9 cellular contexts compared by ENCODE assay signal in the genomic region with DNA sequence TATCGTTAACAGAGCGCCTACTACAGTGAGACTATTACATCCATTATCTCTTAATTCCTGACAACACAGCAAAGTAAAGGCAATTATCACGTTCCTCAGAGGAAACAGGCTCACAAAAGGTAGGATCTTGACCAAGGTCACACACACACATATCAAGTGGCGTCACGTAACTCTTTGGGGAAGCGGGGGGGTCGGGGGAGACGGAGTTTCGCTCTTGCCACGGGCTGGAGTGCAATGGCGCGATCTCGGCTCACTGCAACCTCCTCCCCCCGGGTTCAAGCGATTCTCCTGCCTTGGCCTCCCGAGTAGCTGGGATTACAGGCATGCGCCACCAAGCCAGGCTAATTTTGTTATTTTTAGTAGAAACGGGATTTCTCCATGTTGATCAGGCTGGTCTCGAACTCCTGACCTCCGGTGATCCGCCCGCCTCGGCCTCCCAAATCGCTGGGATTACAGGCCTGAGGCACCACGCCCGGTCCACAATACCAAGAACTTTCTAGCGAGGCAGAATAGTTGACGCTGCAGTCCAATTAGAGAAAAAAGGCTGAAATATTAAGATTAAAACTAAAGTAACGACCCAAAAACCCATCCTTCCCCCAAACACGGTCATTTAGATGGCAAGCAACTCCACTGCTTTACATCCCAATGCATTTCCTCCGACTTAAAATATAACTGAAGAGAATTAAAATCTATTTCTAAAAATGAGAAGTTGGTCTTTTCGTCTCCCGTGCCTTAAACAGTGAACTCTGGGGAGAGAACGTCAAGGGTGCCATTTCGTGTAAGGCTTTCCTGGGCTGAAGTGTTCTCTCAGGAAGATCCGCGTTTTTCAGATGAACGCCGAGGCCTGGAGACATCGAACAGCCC. TPM values are rescaled to one million over a fixed set of nuclear protein-coding genes. Genes with fewer than 3 reads are reported as not detected.
A peak's percentile ranks its signal among the peaks of the same experiment; 100 is the strongest.
DNase-seq lines count a peak whose midpoint lies in the region; ATAC-seq and TF ChIP-seq lines count a peak whose summit lies in the region.
"Had no signal": no experiment of that assay in that cellular context is flagged by ENCODE, and none has a peak within 500 bp of the region (broad histone marks: within the 10 kb centered on the region; RNA-seq: fewer than 3 reads in every experiment).

No MANE protein-coding gene starts in this region.

- H3K27me3 ChIP-seq in dorsolateral prefrontal cortex: no peaks in the 10 kb centered on the region

- H3K36me3 Mint-ChIP-seq in activated CD4-positive, alpha-beta T cell treated with anti-CD3 and anti-CD28 coated beads for 36 hours (ENCODE audit: low read depth): peaks cover 54% of the 10 kb centered on the region
- peaks cover 71% of the 10 kb centered on the region for H3K36me3 Mint-ChIP-seq in stimulated activated effector memory CD8-positive, alpha-beta T cell treated with anti-CD3 and anti-CD28 coated beads, Interleukin-12 subunit alpha, Interleukin-12 subunit beta, amount 100 ng/mL, for 72 hours

- peaks cover 42% of the 10 kb centered on the region for H3K4me1 Mint-ChIP-seq in activated CD4-positive, alpha-beta T cell treated with anti-CD3 and anti-CD28 coated beads for 36 hours
- H3K4me1 Mint-ChIP-seq in stimulated activated effector memory CD8-positive, alpha-beta T cell treated with anti-CD3 and anti-CD28 coated beads, Interleukin-12 subunit alpha, Interleukin-12 subunit beta, amount 100 ng/mL, for 72 hours: peaks cover 48% of the 10 kb centered on the region

- peaks cover 2% of the 10 kb centered on the region for H3K9me3 Mint-ChIP-seq in activated CD4-positive, alpha-beta T cell treated with anti-CD3 and anti-CD28 coated beads for 36 hours (ENCODE audit: low read depth)
- no peaks in the 10 kb centered on the region for H3K9me3 Mint-ChIP-seq in stimulated activated effector memory CD8-positive, alpha-beta T cell treated with anti-CD3 and anti-CD28 coated beads, Interleukin-12 subunit alpha, Interleukin-12 subunit beta, amount 100 ng/mL, for 72 hours

- H3K27me3 Mint-ChIP-seq in activated CD4-positive, alpha-beta T cell treated with anti-CD3 and anti-CD28 coated beads for 36 hours: no peaks in the 10 kb centered on the region

- no peak for ATAC-seq in activated CD4-positive, alpha-beta T cell treated with anti-CD3 and anti-CD28 coated beads for 36 hours
- ATAC-seq in stimulated activated effector memory CD8-positive, alpha-beta T cell treated with anti-CD3 and anti-CD28 coated beads, Interleukin-12 subunit alpha, Interleukin-12 subunit beta, amount 100 ng/mL, for 72 hours: no peak
- no peak for ATAC-seq in HG02588 (IDR thresholded peaks at IDR 0.05; ENCODE audit: unreplicated experiment)
- ATAC-seq in HG02678 (IDR thresholded peaks at IDR 0.05; ENCODE audit: unreplicated experiment): no peak

- peak; percentile 32 for DNase-seq in COR-L47 (lab: John Stamatoyannopoulos, UW)
- DNase-seq in LHCN-M2 (ENCODE audit: low read depth): peak; percentile 58
- DNase-seq in activated CD4-positive, alpha-beta T cell treated with anti-CD3 and anti-CD28 coated beads for 36 hours: peak; percentile 80
- no peak for DNase-seq in dorsolateral prefrontal cortex
- DNase-seq in mucosa of gallbladder (ENCODE audit: low spot score): peak; percentile 25
- peak; percentile 33 to 76 for DNase-seq in stimulated activated effector memory CD8-positive, alpha-beta T cell treated with anti-CD3 and anti-CD28 coated beads, Interleukin-12 subunit alpha, Interleukin-12 subunit beta, amount 100 ng/mL, for 72 hours (ENCODE audit: low spot score in 2 of 2)

- peak overlapping the region; percentile 98 to 100 (median 100) for H3K27ac ChIP-seq in dorsolateral prefrontal cortex

- CTCF ChIA-PET in activated CD4-positive, alpha-beta T cell treated with anti-CD3 and anti-CD28 coated beads for 36 hours (lab: Charles Lee): no interaction called here

- TF ChIP-seq CTCF in dorsolateral prefrontal cortex (IDR thresholded peaks at IDR 0.05 in 54 of 56, conservative IDR thresholded peaks at IDR 0.05 in 2 of 56; ENCODE audit: low read depth in 1 of 56, partially characterized antibody in 56 of 56): no peak

- intact Hi-C loops in activated CD4-positive, alpha-beta T cell treated with anti-CD3 and anti-CD28 coated beads for 36 hours (cut with DNase I, micrococcal nuclease): loop anchor here (5.0 kb wide), 4 partner anchors 108 to 658 kb away; partner anchors contain the start of genes CSNK1E (in 1 of the 2), EIF3L (in 1 of the 2) and TOMM22 (in 1 of the 2)
- intact Hi-C loops in dorsolateral prefrontal cortex (cut with DNase I): loop anchor here (1.0 to 10.0 kb wide), 5 partner anchors 65 to 448 kb away; partner anchors contain the start of genes CBY1 (in 2 of the 2), FAM227A (in 2 of the 2), DMC1 (in 1 of the 2) and PICK1 (in 1 of the 2)

- peak overlapping the region; percentile 98 for H3K27ac Mint-ChIP-seq in activated CD4-positive, alpha-beta T cell treated with anti-CD3 and anti-CD28 coated beads for 36 hours
- peak overlapping the region; percentile 100 for H3K27ac Mint-ChIP-seq in stimulated activated effector memory CD8-positive, alpha-beta T cell treated with anti-CD3 and anti-CD28 coated beads, Interleukin-12 subunit alpha, Interleukin-12 subunit beta, amount 100 ng/mL, for 72 hours

- peak overlapping the region; percentile 55 to 98 (median 89) for H3K4me3 ChIP-seq in dorsolateral prefrontal cortex

- POLR2A ChIA-PET in activated CD4-positive, alpha-beta T cell treated with anti-CD3 and anti-CD28 coated beads for 36 hours (lab: Charles Lee): no interaction called here

- H3K4me3 Mint-ChIP-seq in activated CD4-positive, alpha-beta T cell treated with anti-CD3 and anti-CD28 coated beads for 36 hours: peak overlapping the region; percentile 89
- peak overlapping the region; percentile 98 for H3K4me3 Mint-ChIP-seq in stimulated activated effector memory CD8-positive, alpha-beta T cell treated with anti-CD3 and anti-CD28 coated beads, Interleukin-12 subunit alpha, Interleukin-12 subunit beta, amount 100 ng/mL, for 72 hours

RNA-seq across cellular contexts. Expression of gene DDX17, which starts 1.1 kb away (rescaled TPM):
- total RNA-seq in LHCN-M2 (2014; rRNA removed) (290 and 312 TPM in 2 replicates), dorsolateral prefrontal cortex (100 to 1,000 TPM; 359 to 670 (median 471) TPM), mucosa of gallbladder (535 TPM)
- polyA plus RNA-seq in LHCN-M2 (2012): 76.3 TPM
- total RNA-seq in activated CD4-positive, alpha-beta T cell treated with anti-CD3 and anti-CD28 coated beads for 36 hours: 100 to 1,000 TPM; 259 to 328 TPM

RNA-seq across cellular contexts. Expression of gene KDELR3, which starts 37.1 kb away (rescaled TPM):
- total RNA-seq in LHCN-M2 (2014; rRNA removed) (40.0 and 44.8 TPM in 2 replicates), dorsolateral prefrontal cortex (1 to 10 TPM in 88 of 120 experiments, under 1 TPM in 30, not detected in 2; 0.35 to 4.3 (median 1.4) TPM), mucosa of gallbladder (22.8 TPM)
- 74.3 TPM for polyA plus RNA-seq in LHCN-M2 (2012)
- total RNA-seq in activated CD4-positive, alpha-beta T cell treated with anti-CD3 and anti-CD28 coated beads for 36 hours: 1 to 10 TPM in 1 of 2 experiments, under 1 TPM in 1; 0.84 to 1.1 TPM

RNA-seq across cellular contexts. Expression of gene KCNJ4, which starts 50.0 kb away (rescaled TPM):
- total RNA-seq in LHCN-M2 (2014; rRNA removed): not detected in 2 replicates
- not detected for polyA plus RNA-seq in LHCN-M2 (2012)
- total RNA-seq in activated CD4-positive, alpha-beta T cell treated with anti-CD3 and anti-CD28 coated beads for 36 hours: not detected
- 100 to 1,000 TPM in 35 of 120 experiments, 10 to 100 TPM in 85; 21.0 to 129 (median 87.1) TPM for total RNA-seq in dorsolateral prefrontal cortex
- not detected for total RNA-seq in mucosa of gallbladder
- total RNA-seq: T-helper 1 cell treated with Interleukin-12 subunit alpha and Interleukin-12 subunit beta and Interleukin-4 antibody, amounts not matched to agents 30 ng/mL and 1 ng/mL, for 36 hours had no signal

Comparison
In these comparisons a context has a peak if more than half of its experiments do, and no peak if none do; other contexts are left out.
1. DNase-seq: peak in COR-L47 (single experiment), LHCN-M2 (single experiment), activated CD4-positive, alpha-beta T cell treated with anti-CD3 and anti-CD28 coated beads for 36 hours (single experiment), mucosa of gallbladder (single experiment) and stimulated activated effector memory CD8-positive, alpha-beta T cell treated with anti-CD3 and anti-CD28 coated beads, Interleukin-12 subunit alpha, Interleukin-12 subunit beta, amount 100 ng/mL, for 72 hours (2 of 2); none in dorsolateral prefrontal cortex (0 of 10).
2. RNA of gene KCNJ4, which starts 50.0 kb away (total RNA-seq): 21.0 to 129 TPM in dorsolateral prefrontal cortex; not detected in activated CD4-positive, alpha-beta T cell treated with anti-CD3 and anti-CD28 coated beads for 36 hours, not detected in LHCN-M2 and not detected in mucosa of gallbladder (single experiment); every median in the first group is over 10 times any median in the second.